30 cellular contexts compared by ENCODE assay signal in the genomic region with DNA sequence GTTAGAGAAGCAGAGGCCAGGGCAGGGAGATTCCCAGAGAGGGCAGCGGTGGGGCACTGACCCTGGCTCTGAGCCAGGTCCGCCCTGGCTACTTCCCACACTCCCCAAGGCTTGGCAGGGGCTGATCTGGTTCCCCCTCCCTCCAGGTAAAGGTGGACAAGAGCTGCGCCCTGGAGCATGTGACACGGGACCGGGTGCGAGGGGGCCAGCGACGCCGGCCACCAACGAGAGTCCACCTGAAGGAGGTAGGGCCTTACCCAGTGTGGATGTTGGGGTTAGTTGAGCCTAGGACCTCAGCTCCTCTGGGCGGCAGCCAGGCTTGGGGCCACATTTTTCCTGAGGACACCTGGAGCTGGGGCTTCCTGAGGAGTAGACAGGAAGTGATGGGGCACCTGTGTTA. TPM values are rescaled to one million over a fixed set of nuclear protein-coding genes. Genes with fewer than 3 reads are reported as not detected.
DNase-seq lines count a peak whose midpoint lies in the region; ATAC-seq, FAIRE-seq and TF ChIP-seq lines count a peak whose summit lies in the region.
"Had no signal": no experiment of that assay in that cellular context is flagged by ENCODE, and none has a peak within 500 bp of the region (broad histone marks: within the 10 kb centered on the region; RNA-seq: fewer than 3 reads in every experiment).

No MANE protein-coding gene starts in this region.

- H3K4me3 ChIP-seq in K562, result no peak overlapping the region
- H3K4me3 ChIP-seq: colonic mucosa, prostate gland had no signal

- no peak overlapping the region for H3K4me3 Mint-ChIP-seq in natural killer cell
- H3K4me3 Mint-ChIP-seq: activated CD4-positive, alpha-beta T cell treated with anti-CD3 and anti-CD28 coated beads for 36 hours; activated naive CD8-positive, alpha-beta T cell treated with anti-CD3 and anti-CD28 coated beads, Interleukin-2, amount 10 ng/mL, durations not matched to agents 7 days and 5 days; mesothelial cell of epicardium; type B pancreatic cell had no signal

- H2AFZ ChIP-seq in K562 (ENCODE audit: low read depth, low read length), result no peak overlapping the region

- intact Hi-C loops in Right ventricle myocardium superior (cut with DNase I) (no loop called here), cardiac septum (cut with DNase I) (no loop called here), K562 (cut with micrococcal nuclease) (no loop called here), natural killer cell (cut with micrococcal nuclease) (no loop called here)

- no peak for TF ChIP-seq RAD21 in K562 (CRISPR knock-in tag; conservative IDR thresholded peaks at IDR 0.05 in 1 of 2, IDR thresholded peaks at IDR 0.05 in 1 of 2)

- TF ChIP-seq EP300 in K562 (IDR thresholded peaks at IDR 0.05; ENCODE audit: low read length), result no peak

- H4K20me1 ChIP-seq in K562 (replicated peaks; ENCODE audit: control insufficient read depth, insufficient read depth, low read length), result no peaks in the 10 kb centered on the region; the same call in 1 of the 2 replicates

- no peaks in the 10 kb centered on the region for H3K36me3 Mint-ChIP-seq in natural killer cell
- H3K36me3 Mint-ChIP-seq: mesothelial cell of epicardium had no signal

- peaks cover 34 to 59% of the 10 kb centered on the region in 2 donors for H3K4me1 Mint-ChIP-seq in natural killer cell

- ATAC-seq in Right ventricle myocardium superior (ENCODE audit: poor library complexity) (no peak), K562 (no peak), natural killer cell (no peak), left lobe of liver (no peak), GM21737 (IDR thresholded peaks at IDR 0.05; ENCODE audit: unreplicated experiment) (no peak)
- ATAC-seq: activated CD4-positive, alpha-beta T cell treated with anti-CD3 and anti-CD28 coated beads for 36 hours; Panc1 had no signal

- H3K9me1 ChIP-seq in K562 (ENCODE audit: control insufficient read depth, insufficient read depth, low read length), result no peaks in the 10 kb centered on the region

- no peak overlapping the region for H3K9ac ChIP-seq in K562 (ENCODE audit: insufficient read depth in 1 of 2, low read depth in 2 of 2, low read length in 2 of 2)

- FAIRE-seq in K562 (lab: Jason Lieb, UNC), result no peak
- FAIRE-seq: A204.1, bronchial epithelial cell, kidney had no signal

- CTCF ChIA-PET in K562 (lab: Yijun Ruan, JAX; ENCODE audit: low intra/inter-chr PET ratio), result no interaction called here

- WGBS in K562 (ENCODE audit: insufficient coverage, low coverage, missing lambda C conversion rate), result 87% methylated on average over 11 of the region's 11 CpGs

- in situ Hi-C loops in K562 (cut with MboI), result no loop called here
- in situ Hi-C loops in ACHN (cut with HindIII; ENCODE audit: low pct_ligation_motif_present, low pct_unique_long_range_greater_than_20kb, low sequenced_read_pairs), result no loop called here

- DNase-seq in Right ventricle myocardium superior (peak; percentile 38), cardiac septum (ENCODE audit: low spot score) (no peak), K562 (ENCODE audit: extremely low read depth in 1 of 4, low spot score in 3 of 4) (no peak), natural killer cell (no peak), left lobe of liver (ENCODE audit: low spot score) (no peak), ACHN (no peak), hypothalamus (lab: John Stamatoyannopoulos, UW) (no peak)
- DNase-seq: activated CD4-positive, alpha-beta T cell treated with anti-CD3 and anti-CD28 coated beads for 36 hours; activated effector memory CD4-positive, alpha-beta T cell treated with anti-CD3 and anti-CD28 coated beads, Interleukin-2, amount 50 U/mL, for 16 hours; activated naive CD8-positive, alpha-beta T cell treated with anti-CD3 and anti-CD28 coated beads, Interleukin-2, amount 10 ng/mL, durations not matched to agents 7 days and 5 days; colonic mucosa; effector memory CD4-positive, alpha-beta T cell; EL; erythroblast; head of caudate nucleus; kidney; MV-4-11; NCI-H1436; NCI-H2081; NCI-H748 treated with DMSO at 0.1 percent for 48 hours; occipital lobe; SHP77 treated with DMSO at 0.1 percent for 48 hours; stimulated activated CD4-positive, alpha-beta T cell treated with anti-CD3 and anti-CD28 coated beads, Interleukin-4, amount 100 ng/mL, for 4 hours had no signal

- TF ChIP-seq CTCF in K562 (IDR thresholded peaks at IDR 0.05 in 2 of 3, conservative IDR thresholded peaks at IDR 0.05 in 1 of 3; ENCODE audit: insufficient read depth in 2 of 3, low read depth in 1 of 3, low read length in 3 of 3) (no peak), natural killer cell (IDR thresholded peaks at IDR 0.05) (no peak)

- peak overlapping the region; percentile 21 to 79 for H3K27ac Mint-ChIP-seq in natural killer cell
- H3K27ac Mint-ChIP-seq: activated CD4-positive, alpha-beta T cell treated with anti-CD3 and anti-CD28 coated beads for 36 hours; activated naive CD8-positive, alpha-beta T cell treated with anti-CD3 and anti-CD28 coated beads, Interleukin-2, amount 10 ng/mL, durations not matched to agents 7 days and 5 days; mesothelial cell of epicardium had no signal

- H3K9me3 ChIP-seq in K562 (replicated peaks; ENCODE audit: control insufficient read depth, insufficient read depth, low read depth, low read length), result no peaks in the 10 kb centered on the region
- H3K9me3 ChIP-seq: colonic mucosa, prostate gland had no signal

- H3K4me1 ChIP-seq in K562 (replicated peaks in 1 of 2; ENCODE audit: control insufficient read depth in 2 of 2, insufficient read depth in 2 of 2, low read length in 2 of 2), result peaks cover 0 to 10% of the 10 kb centered on the region in 2 experiments; a peak in 1 of 5 replicates
- H3K4me1 ChIP-seq: colonic mucosa, prostate gland had no signal

- no peak for TF ChIP-seq POLR2A in K562 (conservative IDR thresholded peaks at IDR 0.05)

- no peaks in the 10 kb centered on the region for H3K27me3 Mint-ChIP-seq in natural killer cell (ENCODE audit: low read depth in 2 of 2)
- H3K27me3 Mint-ChIP-seq: activated CD4-positive, alpha-beta T cell treated with anti-CD3 and anti-CD28 coated beads for 36 hours; activated naive CD8-positive, alpha-beta T cell treated with anti-CD3 and anti-CD28 coated beads, Interleukin-2, amount 10 ng/mL, durations not matched to agents 7 days and 5 days; type B pancreatic cell had no signal

- POLR2A ChIA-PET in K562 (lab: Yijun Ruan, JAX), result interaction anchor here (1.1 to 1.5 kb wide), 3 partner anchors 10 to 121 kb away, joined by 3 to 4 read pairs (median 3); no protein-coding TSS in a partner anchor

- H3K36me3 ChIP-seq in K562 (ENCODE audit: control insufficient read depth, insufficient read depth, low read length), result peaks cover 42% of the 10 kb centered on the region; the same call in 1 of the 3 replicates
- H3K36me3 ChIP-seq: colonic mucosa had no signal

- H3K4me2 ChIP-seq in K562 (ENCODE audit: insufficient read depth, low read length), result no peak overlapping the region

- no peaks in the 10 kb centered on the region for H3K9me3 Mint-ChIP-seq in natural killer cell
- H3K9me3 Mint-ChIP-seq: activated naive CD8-positive, alpha-beta T cell treated with anti-CD3 and anti-CD28 coated beads, Interleukin-2, amount 10 ng/mL, durations not matched to agents 7 days and 5 days; mesothelial cell of epicardium; type B pancreatic cell had no signal

- no peaks in the 10 kb centered on the region for H3K27me3 ChIP-seq in K562 (ENCODE audit: control insufficient read depth in 2 of 2, insufficient read depth in 2 of 2, low read length in 2 of 2)
- H3K27me3 ChIP-seq: colonic mucosa had no signal

- BruUV-seq in K562 (replicated peaks; lab: Mats Ljungman, UMichigan), result no TSS peak

- no peak overlapping the region for H3K27ac ChIP-seq in K562 (ENCODE audit: extremely low read depth, low read depth, low read length)
- H3K27ac ChIP-seq: colonic mucosa, prostate gland had no signal

- H3K79me2 ChIP-seq in K562 (ENCODE audit: control insufficient read depth, insufficient read depth, low read length), result no peaks in the 10 kb centered on the region

RNA-seq across cellular contexts. Expression of a gene that starts 19.6 kb away (rescaled TPM):
- total RNA-seq in Right ventricle myocardium superior (9.1 TPM), cardiac septum (10.4 TPM), K562 (2014; rRNA removed) (4.9 and 7.0 TPM in 2 replicates), K562 (2014; rRNA removed; fragmentation: Illumina TruSeq; extraction: Trizol) (3.6 and 3.8 TPM in 2 replicates), K562 (2015; rRNA removed; fragmentation: Illumina TruSeq; extraction: Trizol) (5.2 and 5.7 TPM in 2 replicates), K562 (2021) (6.7 and 8.8 TPM in 2 replicates), natural killer cell (10 to 100 TPM; 35.3 to 53.4 (median 49.8) TPM), left lobe of liver (4.3 TPM)
- total RNA-seq in K562 (2011; cell fraction: chromatin; rRNA removed; ENCODE audit: low replicate concordance), result 5.7 and 15.8 TPM in 2 replicates
- 8.3 and 10.5 TPM in 2 replicates for total RNA-seq in K562 (2011; cell fraction: nucleolus; rRNA removed)
- total RNA-seq in K562 (2011; cell fraction: nucleoplasm; rRNA removed), result 7.6 and 8.9 TPM in 2 replicates
- polyA plus RNA-seq in K562 (2011; rRNA removed) (5.6 and 6.1 TPM in 2 replicates), K562 (2014; fragmentation: Illumina TruSeq; extraction: Trizol) (6.3 and 7.6 TPM in 2 replicates), K562 (2014; fragmentation: Nextera tagmentation; extraction: Ambion mirVana) (under 1 TPM; 0.24 to 0.53 TPM), K562 (2014; rRNA removed) (4.8 and 5.5 TPM in 2 replicates)
- 7.1 and 11.5 TPM in 2 replicates for polyA plus RNA-seq in K562 (2011; cell fraction: cytosol; rRNA removed)
- polyA plus RNA-seq in K562 (2011; cell fraction: nucleus; rRNA removed), result 6.8 and 9.9 TPM in 2 replicates
- polyA plus RNA-seq in K562 (2012), result 6.2 and 7.5 TPM in 2 replicates
- polyA minus RNA-seq in K562 (2011; rRNA and poly(A)+ RNA removed), result 4.5 and 5.5 TPM in 2 replicates
- polyA minus RNA-seq in K562 (2011; cell fraction: cytosol; rRNA and poly(A)+ RNA removed), result 5.6 and 5.7 TPM in 2 replicates
- 3.0 and 4.1 TPM in 2 replicates for polyA minus RNA-seq in K562 (2011; cell fraction: nucleus; rRNA and poly(A)+ RNA removed)

RNA-seq across cellular contexts. Expression of a gene that starts 35.9 kb away (rescaled TPM):
- total RNA-seq in Right ventricle myocardium superior (0.35 TPM), cardiac septum (1.6 TPM), K562 (2014; rRNA removed) (16.6 and 19.6 TPM in 2 replicates), K562 (2014; rRNA removed; fragmentation: Illumina TruSeq; extraction: Trizol) (6.1 and 7.9 TPM in 2 replicates), K562 (2015; rRNA removed; fragmentation: Illumina TruSeq; extraction: Trizol) (9.1 and 11.5 TPM in 2 replicates), K562 (2021) (16.8 and 21.7 TPM in 2 replicates), natural killer cell (10 to 100 TPM in 1 of 3 donors, 1 to 10 TPM in 2; 6.2 to 23.9 (median 9.7) TPM), left lobe of liver (0.93 TPM)
- total RNA-seq in K562 (2011; cell fraction: chromatin; rRNA removed; ENCODE audit: low replicate concordance), result 111 and 178 TPM in 2 replicates
- total RNA-seq in K562 (2011; cell fraction: nucleolus; rRNA removed), result 129 and 141 TPM in 2 replicates
- 141 and 143 TPM in 2 replicates for total RNA-seq in K562 (2011; cell fraction: nucleoplasm; rRNA removed)
- polyA plus RNA-seq in K562 (2011; rRNA removed) (25.5 and 33.4 TPM in 2 replicates), K562 (2014; fragmentation: Illumina TruSeq; extraction: Trizol) (10.5 and 14.8 TPM in 2 replicates), K562 (2014; fragmentation: Nextera tagmentation; extraction: Ambion mirVana) (1 to 10 TPM; 1.1 to 1.5 TPM), K562 (2014; rRNA removed) (34.0 and 37.9 TPM in 2 replicates)
- polyA plus RNA-seq in K562 (2011; cell fraction: cytosol; rRNA removed), result 20.7 and 25.2 TPM in 2 replicates
- polyA plus RNA-seq in K562 (2011; cell fraction: nucleus; rRNA removed), result 89.5 and 138 TPM in 2 replicates
- 13.5 and 20.7 TPM in 2 replicates for polyA plus RNA-seq in K562 (2012)
- polyA minus RNA-seq in K562 (2011; rRNA and poly(A)+ RNA removed), result 4.6 and 7.2 TPM in 2 replicates
- 6.5 and 6.6 TPM in 2 replicates for polyA minus RNA-seq in K562 (2011; cell fraction: cytosol; rRNA and poly(A)+ RNA removed)
- 20.7 TPM in 2 replicates for polyA minus RNA-seq in K562 (2011; cell fraction: nucleus; rRNA and poly(A)+ RNA removed)

RNA-seq across cellular contexts. Expression of a gene that starts 50.4 kb away (rescaled TPM):
- total RNA-seq in Right ventricle myocardium superior (1.4 TPM), cardiac septum (1.4 TPM), K562 (2014; rRNA removed) (0.27 and 0.33 TPM in 2 replicates), K562 (2014; rRNA removed; fragmentation: Illumina TruSeq; extraction: Trizol) (0.44 and 0.48 TPM in 2 replicates), K562 (2015; rRNA removed; fragmentation: Illumina TruSeq; extraction: Trizol) (0.41 and 0.43 TPM in 2 replicates), K562 (2021) (0.49 and 0.80 TPM in 2 replicates), natural killer cell (10 to 100 TPM; 13.7 to 16.2 (median 13.9) TPM), left lobe of liver (0.38 TPM)
- total RNA-seq in K562 (2011; cell fraction: chromatin; rRNA removed; ENCODE audit: low replicate concordance), result 1.1 and 2.9 TPM in 2 replicates
- 1.3 TPM in 2 replicates for total RNA-seq in K562 (2011; cell fraction: nucleolus; rRNA removed)
- 1.6 and 2.0 TPM in 2 replicates for total RNA-seq in K562 (2011; cell fraction: nucleoplasm; rRNA removed)
- polyA plus RNA-seq in K562 (2011; rRNA removed) (0.70 and 1.7 TPM in 2 replicates), K562 (2014; fragmentation: Illumina TruSeq; extraction: Trizol) (0.34 and 0.60 TPM in 2 replicates), K562 (2014; fragmentation: Nextera tagmentation; extraction: Ambion mirVana) (under 1 TPM; 0.08 to 0.32 TPM), K562 (2014; rRNA removed) (0.54 and 1.4 TPM in 2 replicates)
- polyA plus RNA-seq in K562 (2011; cell fraction: cytosol; rRNA removed), result 1.1 and 1.8 TPM in 2 replicates
- 1.4 and 2.1 TPM in 2 replicates for polyA plus RNA-seq in K562 (2011; cell fraction: nucleus; rRNA removed)
- 0.52 and 1.1 TPM in 2 replicates for polyA plus RNA-seq in K562 (2012)
- 0.21 and 0.93 TPM in 2 replicates for polyA minus RNA-seq in K562 (2011; rRNA and poly(A)+ RNA removed)
- polyA minus RNA-seq in K562 (2011; cell fraction: cytosol; rRNA and poly(A)+ RNA removed), result 0.86 TPM in 1 of 2 replicates, not detected in the other
- 0.27 and 2.1 TPM in 2 replicates for polyA minus RNA-seq in K562 (2011; cell fraction: nucleus; rRNA and poly(A)+ RNA removed)
